8 cellular contexts compared by ENCODE assay signal in the genomic region with DNA sequence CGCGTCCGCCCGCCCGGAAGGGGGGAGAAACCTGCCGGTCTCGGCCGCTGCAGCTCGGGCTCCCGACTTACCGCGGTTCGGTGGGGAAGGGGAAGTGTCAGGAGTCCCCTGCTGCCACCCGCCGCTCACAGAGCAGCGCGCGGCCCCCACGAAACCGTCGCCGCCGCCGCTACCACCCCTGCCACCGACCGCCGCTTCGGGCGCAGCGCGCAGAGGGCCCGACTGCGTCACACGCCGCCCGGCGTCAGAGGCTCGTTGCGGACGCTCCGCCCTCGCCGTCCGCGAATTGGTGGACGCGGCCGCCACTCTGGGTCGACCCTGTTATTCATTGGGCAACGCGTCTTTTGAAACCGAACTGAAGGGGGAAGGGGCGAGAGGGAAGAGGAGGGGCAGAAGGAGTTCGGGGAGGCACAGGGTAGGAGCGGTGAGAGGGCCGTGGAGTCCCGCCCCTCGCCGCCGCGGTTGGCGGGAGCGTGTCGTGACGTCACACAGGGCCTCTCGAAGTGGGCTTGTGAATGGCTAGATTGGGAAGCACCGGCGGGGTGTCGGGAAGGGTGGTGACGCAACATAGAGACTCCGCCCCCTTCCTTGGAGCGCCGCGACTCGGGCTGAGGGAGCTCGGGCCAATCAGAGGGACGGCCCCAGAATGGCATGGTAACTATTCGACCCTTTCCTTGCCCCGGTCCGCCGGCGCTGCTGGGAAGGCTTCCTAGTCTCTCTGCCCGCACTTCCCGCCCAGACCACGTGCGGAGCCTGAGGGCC. TPM values are rescaled to one million over a fixed set of nuclear protein-coding genes. Genes with fewer than 3 reads are reported as not detected.
DNase-seq lines count a peak whose midpoint lies in the region; ATAC-seq lines count a peak whose summit lies in the region.

TSS of gene NUP98 (minus strand) at position 226 of the 762 bp plus-strand sequence. CDS start 15,437 bp downstream, outside the sequence.

- peak within 1 kb of the TSS; percentile 92 to 100 (median 96) for H3K9ac ChIP-seq in BLaER1 treated with 17β-estradiol and CSF1 and Interleukin-3, amounts not matched to agents 10 nM and 100 nM

- intact Hi-C loops in left colon (cut with DNase I, micrococcal nuclease), result no loop called here

- ATAC-seq in GM19351 (IDR thresholded peaks at IDR 0.05; ENCODE audit: unreplicated experiment), result peak; percentile 94
- ATAC-seq in HG03521 (IDR thresholded peaks at IDR 0.05; ENCODE audit: unreplicated experiment), result peak; percentile 93
- peak; percentile 88 for ATAC-seq in left colon

- H3K4me3 ChIP-seq in BLaER1 treated with 17β-estradiol and CSF1 and Interleukin-3, amounts not matched to agents 10 nM and 100 nM, result peak within 1 kb of the TSS; percentile 74 to 100 (median 91)

- peaks cover 42 to 47% (median 46%) of the 10 kb centered on the region in 11 experiments for H4K20me1 ChIP-seq in BLaER1 treated with 17β-estradiol and CSF1 and Interleukin-3, amounts not matched to agents 10 nM and 100 nM

- H3K27me3 ChIP-seq in BLaER1 treated with 17β-estradiol and CSF1 and Interleukin-3, amounts not matched to agents 10 nM and 100 nM, result no peaks in the 10 kb centered on the region

- peak within 1 kb of the TSS; percentile 92 to 97 (median 96) for H3K27ac ChIP-seq in BLaER1 treated with 17β-estradiol and CSF1 and Interleukin-3, amounts not matched to agents 10 nM and 100 nM

- DNase-seq in NCI-H748 (lab: John Stamatoyannopoulos, UW; ENCODE audit: unreplicated experiment), result peak; percentile 99
- peak; percentile 99 for DNase-seq in activated CD4-positive, alpha-beta T cell treated with anti-CD3 and anti-CD28 coated beads, Interleukin-2, amount 50 U/mL, for 1 hour
- peak; percentile 92 for DNase-seq in cortex of kidney (lab: John Stamatoyannopoulos, UW)
- DNase-seq in left colon, result peak; percentile 99 to 100
- peak; percentile 100 for DNase-seq in stimulated activated CD4-positive, alpha-beta T cell treated with anti-CD3 and anti-CD28 coated beads, Interleukin-1b, Interleukin-23, amount 100 ng/mL, for 48 hours

- peaks cover 27 to 34% (median 32%) of the 10 kb centered on the region in 11 experiments for H3K36me3 ChIP-seq in BLaER1 treated with 17β-estradiol and CSF1 and Interleukin-3, amounts not matched to agents 10 nM and 100 nM

- peaks cover 26 to 38% (median 31%) of the 10 kb centered on the region in 10 experiments for H3K4me1 ChIP-seq in BLaER1 treated with 17β-estradiol and CSF1 and Interleukin-3, amounts not matched to agents 10 nM and 100 nM

- no peaks in the 10 kb centered on the region for H3K9me3 ChIP-seq in BLaER1 treated with 17β-estradiol and CSF1 and Interleukin-3, amounts not matched to agents 10 nM and 100 nM (replicated peaks in 1 of 11)

- H3K4me2 ChIP-seq in BLaER1 treated with 17β-estradiol and CSF1 and Interleukin-3, amounts not matched to agents 10 nM and 100 nM, result peak within 1 kb of the TSS; percentile 88 to 99 (median 95)

RNA-seq across cellular contexts. Expression of gene NUP98, which starts in this region (rescaled TPM):
- total RNA-seq in left colon, result 10 to 100 TPM; 47.9 to 55.9 TPM

Comparison
In these comparisons a context has a peak if more than half of its experiments do, and no peak if none do; other contexts are left out.
1. Peak in every context shown above with its lines: DNase-seq, ATAC-seq, H3K4me3 ChIP-seq and H3K27ac ChIP-seq.